ENCODE assay signal across 9 cellular contexts in genomic region chr15:62658498-62658897, GRCh38.
DNase-seq lines count a peak whose midpoint lies in the region; ATAC-seq, FAIRE-seq and TF ChIP-seq lines count a peak whose summit lies in the region.
"Had no signal": no experiment of that assay in that cellular context is flagged by ENCODE, and none has a peak within 500 bp of the region (broad histone marks: within the 10 kb centered on the region; RNA-seq: fewer than 3 reads in every experiment).

No MANE protein-coding gene starts in this region.

- POLR2A ChIA-PET in K562 (lab: Yijun Ruan, JAX), result no interaction called here

- no peak for TF ChIP-seq RAD21 in K562 (CRISPR knock-in tag; conservative IDR thresholded peaks at IDR 0.05 in 1 of 2, IDR thresholded peaks at IDR 0.05 in 1 of 2)

- 2% methylated on average over 11 of the region's 11 CpGs for WGBS in K562 (ENCODE audit: insufficient coverage, low coverage, missing lambda C conversion rate)

- intact Hi-C loops in activated CD4-positive, alpha-beta T cell treated with anti-CD3 and anti-CD28 coated beads, Interleukin-2, amount 10 ng/mL, durations not matched to agents 24 days and 14 days (cut with micrococcal nuclease), result no loop called here
- intact Hi-C loops in K562 (cut with micrococcal nuclease) (no loop called here), sciatic nerve (cut with DNase I) (no loop called here)

- no peak for FAIRE-seq in K562 (lab: Jason Lieb, UNC)

- H3K36me3 Mint-ChIP-seq in activated CD4-positive, alpha-beta T cell treated with anti-CD3 and anti-CD28 coated beads, Interleukin-2, amount 10 ng/mL, durations not matched to agents 24 days and 14 days (ENCODE audit: low read depth), result no peaks in the 10 kb centered on the region
- H3K36me3 Mint-ChIP-seq in nephron progenitor cell (ENCODE audit: low read depth), result peaks cover 23% of the 10 kb centered on the region

- no peaks in the 10 kb centered on the region for H3K9me1 ChIP-seq in K562 (ENCODE audit: control insufficient read depth, insufficient read depth, low read length)

- TF ChIP-seq EP300 in K562 (IDR thresholded peaks at IDR 0.05; ENCODE audit: low read length), result no peak

- peak; percentile 77 for ATAC-seq in HG02885 (IDR thresholded peaks at IDR 0.05; ENCODE audit: poor library complexity, unreplicated experiment)
- peak; percentile 44; the same call in 1 of the 3 replicates for ATAC-seq in K562
- peak; percentile 76 for ATAC-seq in sciatic nerve

- no peaks in the 10 kb centered on the region for H4K20me1 ChIP-seq in K562 (replicated peaks; ENCODE audit: control insufficient read depth, insufficient read depth, low read length)

- no peak overlapping the region for H3K4me2 ChIP-seq in K562 (ENCODE audit: insufficient read depth, low read length)
- H3K4me2 ChIP-seq: A549 had no signal

- no peaks in the 10 kb centered on the region for H3K9me3 ChIP-seq in K562 (replicated peaks; ENCODE audit: control insufficient read depth, insufficient read depth, low read depth, low read length)

- H3K27me3 ChIP-seq in K562 (ENCODE audit: control insufficient read depth in 2 of 2, insufficient read depth in 2 of 2, low read length in 2 of 2), result peaks cover 4 to 9% of the 10 kb centered on the region in 2 experiments; a peak in 3 of 5 replicates

- TF ChIP-seq POLR2A in K562 (conservative IDR thresholded peaks at IDR 0.05), result no peak

- TF ChIP-seq CTCF in K562 (IDR thresholded peaks at IDR 0.05 in 2 of 3, conservative IDR thresholded peaks at IDR 0.05 in 1 of 3; ENCODE audit: insufficient read depth in 2 of 3, low read depth in 1 of 3, low read length in 3 of 3), result 0 out of 6 replicates have a peak, but pooled peaks of 1 of the 3 experiments have one; percentile 13
- no peak for TF ChIP-seq CTCF in nephron progenitor cell (IDR thresholded peaks at IDR 0.05)

- peaks cover 12% of the 10 kb centered on the region for H3K27me3 Mint-ChIP-seq in activated CD4-positive, alpha-beta T cell treated with anti-CD3 and anti-CD28 coated beads, Interleukin-2, amount 10 ng/mL, durations not matched to agents 24 days and 14 days
- no peaks in the 10 kb centered on the region for H3K27me3 Mint-ChIP-seq in nephron progenitor cell (ENCODE audit: low read depth, poor library complexity)

- H3K9me3 Mint-ChIP-seq in activated CD4-positive, alpha-beta T cell treated with anti-CD3 and anti-CD28 coated beads, Interleukin-2, amount 10 ng/mL, durations not matched to agents 24 days and 14 days, result no peaks in the 10 kb centered on the region
- peaks cover 15% of the 10 kb centered on the region for H3K9me3 Mint-ChIP-seq in nephron progenitor cell

- H3K4me3 ChIP-seq in K562, result no peak overlapping the region
- H3K4me3 ChIP-seq: A549 had no signal

- H3K27ac Mint-ChIP-seq in activated CD4-positive, alpha-beta T cell treated with anti-CD3 and anti-CD28 coated beads, Interleukin-2, amount 10 ng/mL, durations not matched to agents 24 days and 14 days, result no peak overlapping the region
- no peak overlapping the region for H3K27ac Mint-ChIP-seq in nephron progenitor cell

- peaks cover 2% of the 10 kb centered on the region for H3K4me1 Mint-ChIP-seq in activated CD4-positive, alpha-beta T cell treated with anti-CD3 and anti-CD28 coated beads, Interleukin-2, amount 10 ng/mL, durations not matched to agents 24 days and 14 days
- H3K4me1 Mint-ChIP-seq in nephron progenitor cell, result peaks cover 43% of the 10 kb centered on the region

- H2AFZ ChIP-seq in K562 (ENCODE audit: low read depth, low read length), result no peak overlapping the region

- no TSS peak for BruUV-seq in K562 (replicated peaks; lab: Mats Ljungman, UMichigan)

- H3K79me2 ChIP-seq in K562 (ENCODE audit: control insufficient read depth, insufficient read depth, low read length), result no peaks in the 10 kb centered on the region

- no peaks in the 10 kb centered on the region for H3K4me1 ChIP-seq in K562 (replicated peaks in 1 of 2; ENCODE audit: control insufficient read depth in 2 of 2, insufficient read depth in 2 of 2, low read length in 2 of 2)
- H3K4me1 ChIP-seq: A549 had no signal

- H3K4me3 Mint-ChIP-seq in activated CD4-positive, alpha-beta T cell treated with anti-CD3 and anti-CD28 coated beads, Interleukin-2, amount 10 ng/mL, durations not matched to agents 24 days and 14 days, result no peak overlapping the region
- no peak overlapping the region for H3K4me3 Mint-ChIP-seq in nephron progenitor cell

- H3K9ac ChIP-seq in K562 (ENCODE audit: insufficient read depth in 1 of 2, low read depth in 2 of 2, low read length in 2 of 2), result no peak overlapping the region

- peak; percentile 44 for DNase-seq in activated CD4-positive, alpha-beta T cell treated with anti-CD3 and anti-CD28 coated beads, Interleukin-2, amount 10 ng/mL, durations not matched to agents 24 days and 14 days
- no peak for DNase-seq in activated CD4-positive, alpha-beta T cell treated with anti-CD3 and anti-CD28 coated beads for 1 hour
- DNase-seq in K562 (ENCODE audit: extremely low read depth in 1 of 4, low spot score in 3 of 4) (peak in 1 of 4 experiments; percentile 5), sciatic nerve (ENCODE audit: low spot score) (no peak), nephron progenitor cell (no peak), NCI-H774 (lab: John Stamatoyannopoulos, UW) (no peak), NCI-H146 treated with DMSO at 0.1 percent for 48 hours (lab: John Stamatoyannopoulos, UW; ENCODE audit: unreplicated experiment) (no peak)

- H3K27ac ChIP-seq in K562 (ENCODE audit: extremely low read depth, low read depth, low read length), result no peak overlapping the region
- H3K27ac ChIP-seq: A549 had no signal

- CTCF ChIA-PET in K562 (lab: Yijun Ruan, JAX; ENCODE audit: low intra/inter-chr PET ratio), result no interaction called here

- H3K36me3 ChIP-seq in K562 (ENCODE audit: control insufficient read depth, insufficient read depth, low read length), result no peaks in the 10 kb centered on the region

- in situ Hi-C loops in K562 (cut with MboI), result no loop called here

TF ChIP-seq in K562, 482 proteins besides CTCF, POLR2A, EP300 and RAD21:
- no peak for TF ChIP-seq PCBP2 (IDR thresholded peaks at IDR 0.05; ENCODE audit: low read depth, low read length, poor library complexity, severe bottlenecking)
- TF ChIP-seq ZNF134 (CRISPR knock-in tag; conservative IDR thresholded peaks at IDR 0.05), result no peak
- TF ChIP-seq BHLHE40 (IDR thresholded peaks at IDR 0.05; ENCODE audit: low read length), result no peak
- peak; percentile 44 to 81; a peak in 3 of 4 replicates for TF ChIP-seq ETV6 (IDR thresholded peaks at IDR 0.05; ENCODE audit: borderline replicate concordance in 1 of 2, low read depth in 2 of 2, low read length in 1 of 2)
- no peak for TF ChIP-seq ETV6 (CRISPR knock-in tag; IDR thresholded peaks at IDR 0.05; ENCODE audit: borderline replicate concordance)
- TF ChIP-seq, protein P1, sequence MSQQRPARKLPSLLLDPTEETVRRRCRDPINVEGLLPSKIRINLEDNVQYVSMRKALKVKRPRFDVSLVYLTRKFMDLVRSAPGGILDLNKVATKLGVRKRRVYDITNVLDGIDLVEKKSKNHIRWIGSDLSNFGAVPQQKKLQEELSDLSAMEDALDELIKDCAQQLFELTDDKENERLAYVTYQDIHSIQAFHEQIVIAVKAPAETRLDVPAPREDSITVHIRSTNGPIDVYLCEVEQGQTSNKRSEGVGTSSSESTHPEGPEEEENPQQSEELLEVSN (IDR thresholded peaks at IDR 0.05; ENCODE audit: borderline replicate concordance in 1 of 2, extremely low read depth in 1 of 2, insufficient read depth in 1 of 2, insufficient read length in 1 of 2, low read depth in 1 of 2, low read length in 1 of 2, poor library complexity in 1 of 2, severe bottlenecking in 1 of 2), result peak in 1 of 2 experiments; percentile 59
- TF ChIP-seq SAFB (IDR thresholded peaks at IDR 0.05; ENCODE audit: borderline replicate concordance, low read depth, low read length), result no peak
TF ChIP-seq in K562: peak in this region for 2.
